9 cellular contexts compared by ENCODE assay signal in the genomic region with DNA sequence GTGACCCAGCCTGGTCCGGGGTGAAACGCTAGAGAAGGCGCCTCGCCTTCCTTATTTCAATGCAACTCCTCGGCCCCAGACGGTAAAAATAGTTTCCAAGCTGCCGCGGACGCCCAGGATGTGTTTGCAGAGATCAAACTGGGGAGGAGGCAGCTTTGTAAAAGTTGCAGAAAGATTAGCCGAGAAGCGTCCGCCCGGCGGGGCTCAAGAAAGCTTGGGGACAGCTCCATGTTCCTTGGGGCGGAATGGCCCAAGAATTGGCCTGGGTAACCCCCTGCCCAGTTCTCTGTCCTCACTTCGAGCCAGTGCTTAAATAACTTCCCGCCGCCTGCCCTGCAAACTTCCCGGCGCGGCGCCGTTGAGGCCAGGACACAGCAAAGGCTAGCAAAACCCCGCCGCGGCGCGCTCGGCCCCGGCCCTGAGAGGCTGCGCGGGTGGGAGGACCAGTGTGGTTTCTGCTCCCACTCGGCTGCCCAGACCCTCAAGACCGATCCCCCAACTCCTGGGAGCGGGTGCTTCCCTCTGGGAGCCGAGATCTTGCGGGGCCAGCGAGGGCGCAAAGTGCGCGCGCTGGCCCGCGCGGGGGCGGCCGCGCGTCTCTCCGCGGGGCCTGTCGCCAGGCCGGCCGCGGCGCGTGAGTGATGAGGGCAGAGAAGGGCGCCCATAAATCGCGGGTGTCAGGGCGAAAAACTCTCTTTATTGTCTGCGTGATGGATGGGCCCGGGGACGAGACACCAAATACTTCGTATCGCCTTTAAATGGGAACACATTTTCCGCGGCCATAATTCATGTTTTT. TPM values are rescaled to one million over a fixed set of nuclear protein-coding genes. Genes with fewer than 3 reads are reported as not detected.
DNase-seq lines count a peak whose midpoint lies in the region; ATAC-seq and TF ChIP-seq lines count a peak whose summit lies in the region.
"Had no signal": no experiment of that assay in that cellular context is flagged by ENCODE, and none has a peak within 500 bp of the region (broad histone marks: within the 10 kb centered on the region; RNA-seq: fewer than 3 reads in every experiment).

No MANE protein-coding gene starts in this region.

- H3K27ac ChIP-seq in ascending aorta: peak overlapping the region; percentile 90

- peak in 1 of 3 experiments; percentile 5 for TF ChIP-seq CTCF in ascending aorta (IDR thresholded peaks at IDR 0.05)

- ATAC-seq in stimulated activated memory B cell treated with anti-CD40 and anti-IgM and Interleukin-4, amounts not matched to agents 10 μg/mL and 1 μg/mL and 100 μg/mL, for 72 hours: no peak
- ATAC-seq in HG03520 (IDR thresholded peaks at IDR 0.05; ENCODE audit: unreplicated experiment) (no peak), HG03521 (IDR thresholded peaks at IDR 0.05; ENCODE audit: unreplicated experiment) (no peak)

- H3K4me3 ChIP-seq in ascending aorta: peak overlapping the region; percentile 91 to 93

- no peaks in the 10 kb centered on the region for H3K36me3 ChIP-seq in ascending aorta

- H3K4me1 ChIP-seq in ascending aorta: peaks cover 0 to 2% of the 10 kb centered on the region in 2 donors

- no peak overlapping the region for H3K27ac Mint-ChIP-seq in immature natural killer cell
- H3K27ac Mint-ChIP-seq in stimulated activated memory B cell treated with anti-CD40 and anti-IgM and Interleukin-4, amounts not matched to agents 10 μg/mL and 1 μg/mL and 100 μg/mL, for 72 hours: no peak overlapping the region

- no peaks in the 10 kb centered on the region for H3K27me3 ChIP-seq in ascending aorta

- H3K4me3 Mint-ChIP-seq in immature natural killer cell: peak overlapping the region; percentile 78 to 84 (median 81)
- H3K4me3 Mint-ChIP-seq in stimulated activated memory B cell treated with anti-CD40 and anti-IgM and Interleukin-4, amounts not matched to agents 10 μg/mL and 1 μg/mL and 100 μg/mL, for 72 hours: peak overlapping the region; percentile 23

- peaks cover 20 to 40% (median 33%) of the 10 kb centered on the region in 3 donors for H3K27me3 Mint-ChIP-seq in immature natural killer cell (ENCODE audit: low read depth in 3 of 3)
- peaks cover 89% of the 10 kb centered on the region for H3K27me3 Mint-ChIP-seq in stimulated activated memory B cell treated with anti-CD40 and anti-IgM and Interleukin-4, amounts not matched to agents 10 μg/mL and 1 μg/mL and 100 μg/mL, for 72 hours

- peaks cover 0 to 2% (median 0%) of the 10 kb centered on the region in 6 donors for H3K9me3 Mint-ChIP-seq in immature natural killer cell
- H3K9me3 Mint-ChIP-seq in stimulated activated memory B cell treated with anti-CD40 and anti-IgM and Interleukin-4, amounts not matched to agents 10 μg/mL and 1 μg/mL and 100 μg/mL, for 72 hours: peaks cover 6% of the 10 kb centered on the region

- DNase-seq in DMS53 (lab: John Stamatoyannopoulos, UW): peak; percentile 67
- DNase-seq in DMS53 treated with DMSO at 0.1 percent for 48 hours (lab: John Stamatoyannopoulos, UW; ENCODE audit: unreplicated experiment): no peak
- peak in 1 of 2 donors; percentile 80 for DNase-seq in ascending aorta (ENCODE audit: low spot score in 2 of 2)
- DNase-seq in immature natural killer cell: no peak
- DNase-seq in cerebellar nuclear complex (lab: John Stamatoyannopoulos, UW): no peak

- peaks cover 0 to 2% (median 0%) of the 10 kb centered on the region in 3 donors for H3K36me3 Mint-ChIP-seq in immature natural killer cell
- peaks cover 5% of the 10 kb centered on the region for H3K36me3 Mint-ChIP-seq in stimulated activated memory B cell treated with anti-CD40 and anti-IgM and Interleukin-4, amounts not matched to agents 10 μg/mL and 1 μg/mL and 100 μg/mL, for 72 hours

- intact Hi-C loops in ascending aorta (cut with DNase I): loop anchor here (2.0 to 10.0 kb wide), 4 partner anchors 59 to 987 kb away; no protein-coding TSS in a partner anchor

- H3K9me3 ChIP-seq in ascending aorta: no peaks in the 10 kb centered on the region

- H3K4me1 Mint-ChIP-seq in immature natural killer cell: peaks cover 25 to 32% of the 10 kb centered on the region in 2 donors
- peaks cover 25% of the 10 kb centered on the region for H3K4me1 Mint-ChIP-seq in stimulated activated memory B cell treated with anti-CD40 and anti-IgM and Interleukin-4, amounts not matched to agents 10 μg/mL and 1 μg/mL and 100 μg/mL, for 72 hours

RNA-seq across cellular contexts. Expression of a gene that starts 6.3 kb away (rescaled TPM):
- 28.8 TPM for total RNA-seq in ascending aorta
- polyA plus RNA-seq in immature natural killer cell: under 1 TPM; 0.05 to 0.09 (median 0.07) TPM

RNA-seq across cellular contexts. Expression of a gene that starts 23.5 kb away (rescaled TPM):
- 0.96 TPM for total RNA-seq in ascending aorta
- polyA plus RNA-seq in immature natural killer cell: 10 to 100 TPM in 1 of 3 donors, 1 to 10 TPM in 2; 1.7 to 14.2 (median 2.3) TPM
- total RNA-seq: T-helper 2 cell treated with Interferon-gamma antibody and Interleukin-4, amounts not matched to agents 100 ng/mL and 5 ng/mL, for 36 hours had no signal
